8 cellular contexts compared by ENCODE assay signal in genomic region chrX:102599950-102600579, GRCh38. TPM values are rescaled to one million over a fixed set of nuclear protein-coding genes. Genes with fewer than 3 reads are reported as not detected.
A peak's percentile ranks its signal among the peaks of the same experiment; 100 is the strongest.
DNase-seq lines count a peak whose midpoint lies in the region; ATAC-seq and TF ChIP-seq lines count a peak whose summit lies in the region.

No MANE protein-coding gene starts in this region.

- H3K4me1 Mint-ChIP-seq in Calu3 (ENCODE audit: low read depth, unreplicated experiment): peaks cover 16% of the 10 kb centered on the region
- H3K4me1 Mint-ChIP-seq in central memory CD8-positive, alpha-beta T cell: peaks cover 35% of the 10 kb centered on the region

- H3K36me3 Mint-ChIP-seq in Calu3 (ENCODE audit: insufficient read depth, unreplicated experiment): peaks cover 31% of the 10 kb centered on the region
- H3K36me3 Mint-ChIP-seq in central memory CD8-positive, alpha-beta T cell (ENCODE audit: insufficient read depth): peaks cover 8% of the 10 kb centered on the region

- no peaks in the 10 kb centered on the region for H3K27me3 Mint-ChIP-seq in Calu3 (ENCODE audit: unreplicated experiment)
- no peaks in the 10 kb centered on the region for H3K27me3 Mint-ChIP-seq in central memory CD8-positive, alpha-beta T cell

- peak overlapping the region; percentile 99 for H3K27ac Mint-ChIP-seq in Calu3 (ENCODE audit: unreplicated experiment)
- peak overlapping the region; percentile 95 for H3K27ac Mint-ChIP-seq in central memory CD8-positive, alpha-beta T cell (ENCODE audit: low read depth)

- H3K4me1 ChIP-seq in right lobe of liver (no peaks in the 10 kb centered on the region), thoracic aorta (ENCODE audit: control insufficient read depth in 1 of 2, low read depth in 2 of 2) (peaks cover 0 to 12% of the 10 kb centered on the region in 2 donors)

- H3K4me3 Mint-ChIP-seq in Calu3 (ENCODE audit: low read depth, unreplicated experiment): peak overlapping the region; percentile 99
- peak overlapping the region; percentile 93 for H3K4me3 Mint-ChIP-seq in central memory CD8-positive, alpha-beta T cell

- H3K4me3 ChIP-seq in NB4 (ENCODE audit: low read depth, low read length) (peak overlapping the region; percentile 55), right lobe of liver (peak overlapping the region; percentile 42 to 60 (median 60)), thoracic aorta (peak overlapping the region; percentile 87)

- peaks cover 0 to under 1% of the 10 kb centered on the region in 2 donors for H3K27me3 ChIP-seq in right lobe of liver
- no peaks in the 10 kb centered on the region for H3K27me3 ChIP-seq in thoracic aorta (replicated peaks; ENCODE audit: insufficient read depth)

- TF ChIP-seq POLR2A in NB4 (IDR thresholded peaks at IDR 0.05; ENCODE audit: extremely low read depth, insufficient read length) (no peak), right lobe of liver (IDR thresholded peaks at IDR 0.05) (no peak)

- H3K36me3 ChIP-seq in right lobe of liver (no peaks in the 10 kb centered on the region), thoracic aorta (no peaks in the 10 kb centered on the region)

- no peak for DNase-seq in Calu3
- DNase-seq in NB4 (ENCODE audit: low read depth): no peak
- no peak for DNase-seq in central memory CD8-positive, alpha-beta T cell (ENCODE audit: low spot score in 2 of 2)
- DNase-seq in right lobe of liver: no peak
- DNase-seq in thoracic aorta (ENCODE audit: low spot score): no peak
- DNase-seq in D341Med (ENCODE audit: low spot score): no peak
- DNase-seq in GM13976 (ENCODE audit: low spot score): no peak

- BruUV-seq in Calu3 (replicated peaks; lab: Mats Ljungman, UMichigan): TSS peak; percentile 77

- CTCF ChIA-PET in Calu3 (lab: Charles Lee): interaction anchor here (0.5 kb wide), 1 partner anchor 804 kb away, joined by 5 read pairs; no protein-coding TSS in a partner anchor

- peak; percentile 7 for ATAC-seq in GM21717 (IDR thresholded peaks at IDR 0.05; ENCODE audit: unreplicated experiment)
- ATAC-seq in central memory CD8-positive, alpha-beta T cell (replicated peaks; ENCODE audit: extremely low read depth, poor library complexity, severe bottlenecking): no peak
- ATAC-seq in right lobe of liver: peak; percentile 8 to 33 (median 20)
- no peak for ATAC-seq in thoracic aorta (ENCODE audit: insufficient number of reproducible peaks, low FRiP score, low read depth)

- no peaks in the 10 kb centered on the region for H3K9me3 Mint-ChIP-seq in Calu3 (ENCODE audit: low read depth, unreplicated experiment)
- H3K9me3 Mint-ChIP-seq in central memory CD8-positive, alpha-beta T cell: no peaks in the 10 kb centered on the region

- H3K27ac ChIP-seq in right lobe of liver (peak overlapping the region in 2 of 3 donors; percentile 36 to 72), thoracic aorta (peak overlapping the region; percentile 81 to 82)

- intact Hi-C loops in Calu3 (cut with micrococcal nuclease; ENCODE audit: unreplicated experiment) (no loop called here), right lobe of liver (cut with DNase I) (no loop called here)

- TF ChIP-seq CTCF in Calu3 (IDR thresholded peaks at IDR 0.05; ENCODE audit: unreplicated experiment) (no peak), NB4 (IDR thresholded peaks at IDR 0.05; ENCODE audit: low read depth, low read length) (no peak), right lobe of liver (IDR thresholded peaks at IDR 0.05) (no peak), thoracic aorta (IDR thresholded peaks at IDR 0.05) (no peak), GM13976 (IDR thresholded peaks at IDR 0.05; ENCODE audit: borderline replicate concordance, control extremely low read depth, extremely low read depth, insufficient read depth, missing control alignments) (no peak)

- no peaks in the 10 kb centered on the region for H3K9me3 ChIP-seq in right lobe of liver
- no peaks in the 10 kb centered on the region for H3K9me3 ChIP-seq in thoracic aorta

- in situ Hi-C loops in GM13976 (cut with MboI; ENCODE audit: low sequenced_read_pairs, unreplicated experiment): no loop called here

- 29% methylated on average over 6 of the region's 6 CpGs for WGBS in right lobe of liver (ENCODE audit: insufficient coverage, low coverage, low lambda C conversion rate, missing lambda C conversion rate)

RNA-seq across cellular contexts. Expression of gene ARMCX5, which starts 0.8 kb away (rescaled TPM):
- 22.4 and 23.7 TPM in 2 replicates for total RNA-seq in Calu3 (2022)
- 1 to 10 TPM; 4.6 to 8.9 (median 5.7) TPM for total RNA-seq in right lobe of liver
- total RNA-seq in thoracic aorta: 10 to 100 TPM in 1 of 2 donors, 1 to 10 TPM in 1; 8.7 to 11.4 TPM

RNA-seq across cellular contexts. Expression of gene GPRASP1, which starts 51.2 kb away (rescaled TPM):
- 3.6 and 3.9 TPM in 2 replicates for total RNA-seq in Calu3 (2022)
- 1 to 10 TPM in 4 of 6 experiments, under 1 TPM in 2; 0.61 to 1.8 (median 1.4) TPM for total RNA-seq in right lobe of liver
- total RNA-seq in thoracic aorta: 10 to 100 TPM; 19.4 to 36.3 TPM

Comparison
In these comparisons a context has a peak if more than half of its experiments do, and no peak if none do; other contexts are left out.
1. ATAC-seq: peak in GM21717 (single experiment) and right lobe of liver (4 of 4); none in central memory CD8-positive, alpha-beta T cell (single experiment) and thoracic aorta (single experiment).
2. Peak in every context shown above with its lines, with median percentiles within 50 percentile points of each other: H3K4me3 ChIP-seq.